8 cellular contexts compared by ENCODE assay signal in the genomic region with DNA sequence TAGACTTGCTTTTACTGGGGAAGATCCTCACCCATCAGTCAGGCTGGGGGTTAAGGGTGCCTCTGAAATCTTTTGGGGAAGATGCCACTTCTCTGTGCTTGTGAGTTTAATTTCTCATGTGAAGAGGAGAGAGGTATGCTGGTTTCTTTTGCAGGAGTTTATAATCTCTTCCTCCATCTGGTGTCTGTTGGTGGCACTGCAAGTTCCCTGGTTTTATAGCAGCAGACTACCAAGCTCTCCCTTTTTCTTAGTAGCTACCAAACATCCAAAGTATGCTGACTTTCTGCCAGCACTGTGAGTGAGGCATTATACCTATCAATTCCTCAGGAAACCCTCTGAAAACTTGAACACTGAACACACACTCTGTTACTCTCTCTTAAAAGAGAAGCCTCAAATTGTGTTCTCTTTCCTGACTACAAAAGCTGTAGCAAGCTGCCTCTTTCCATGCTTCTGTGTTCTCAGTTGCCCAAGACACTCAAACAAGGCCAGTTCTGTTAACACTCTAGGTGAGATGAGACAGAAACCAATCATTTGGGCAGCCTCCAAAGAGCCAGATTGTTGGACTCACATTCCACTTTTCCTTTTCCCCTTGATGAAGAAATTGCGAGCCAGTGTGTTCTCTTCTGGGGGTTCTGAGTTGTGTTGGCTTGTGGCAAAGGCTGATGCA.
A peak's percentile ranks its signal among the peaks of the same experiment; 100 is the strongest.
DNase-seq lines count a peak whose midpoint lies in the region; ATAC-seq and TF ChIP-seq lines count a peak whose summit lies in the region.

No MANE protein-coding gene starts in this region.

- H3K9ac ChIP-seq in H9 (ENCODE audit: extremely low read depth, insufficient read length, low read length): no peak overlapping the region
- H3K9ac ChIP-seq in PC-3 (ENCODE audit: low read length): no peak overlapping the region

- H3K4me1 ChIP-seq in H9 (ENCODE audit: insufficient read depth, low read length) (no peaks in the 10 kb centered on the region), PC-3 (ENCODE audit: insufficient read depth, low read length) (no peaks in the 10 kb centered on the region), iPS DF 6.9 (ENCODE audit: control insufficient read depth, insufficient read depth, low read length) (no peaks in the 10 kb centered on the region)

- no peak overlapping the region for H3K23ac ChIP-seq in H9 (ENCODE audit: insufficient read length, low read depth, low read length)

- no peak overlapping the region for H3K4me3 Mint-ChIP-seq in H9

- no peaks in the 10 kb centered on the region for H3K36me3 Mint-ChIP-seq in H9 (ENCODE audit: insufficient read depth in 1 of 3, low read depth in 3 of 3)
- H3K36me3 Mint-ChIP-seq in activated naive CD4-positive, alpha-beta T cell treated with anti-CD3 and anti-CD28 coated beads, Interleukin-2, amount 50 U/mL, for 72 hours: peaks cover 0 to 4% of the 10 kb centered on the region in 2 donors

- no CpG with 5 or more reads among the region's 1 CpG for WGBS in H9 (ENCODE audit: extremely low coverage, insufficient read length, low lambda C conversion rate)
- no CpG with 5 or more reads among the region's 1 CpG for WGBS in iPS DF 6.9 (ENCODE audit: insufficient coverage, insufficient read length)

- no peaks in the 10 kb centered on the region for H3K27me3 ChIP-seq in H9 (ENCODE audit: insufficient read depth, low read length)
- H3K27me3 ChIP-seq in PC-3 (ENCODE audit: low read length): no peaks in the 10 kb centered on the region
- H3K27me3 ChIP-seq in iPS DF 6.9 (ENCODE audit: control insufficient read depth, insufficient read depth, low read length): no peaks in the 10 kb centered on the region

- TF ChIP-seq CTCF in C4-2B (conservative IDR thresholded peaks at IDR 0.05) (peak; percentile 46), H9 (conservative IDR thresholded peaks at IDR 0.05) (peak; percentile 75), PC-3 (conservative IDR thresholded peaks at IDR 0.05; ENCODE audit: low read depth, low read length) (peak; percentile 71)

- 0 out of 5 replicates have a peak, but pooled peaks cover 0 to 2% of the 10 kb centered on the region in 2 experiments for H3K9me3 Mint-ChIP-seq in H9
- peaks cover 0 to 12% of the 10 kb centered on the region in 2 donors for H3K9me3 Mint-ChIP-seq in activated naive CD4-positive, alpha-beta T cell treated with anti-CD3 and anti-CD28 coated beads, Interleukin-2, amount 50 U/mL, for 72 hours

- no peak overlapping the region for H4K91ac ChIP-seq in H9 (ENCODE audit: insufficient read length, low read depth, low read length)

- intact Hi-C loops in PC-3 (cut with micrococcal nuclease): loop anchor here (1.0 to 5.0 kb wide), 3 partner anchors 91 to 834 kb away; no protein-coding TSS in a partner anchor

- peaks cover 5 to 7% of the 10 kb centered on the region in 2 experiments; a peak in 2 of 4 replicates for H3K4me1 Mint-ChIP-seq in H9

- POLR2A ChIA-PET in PC-3 (lab: Charles Lee; ENCODE audit: unreplicated experiment): interaction anchor here (0.7 kb wide), 1 partner anchor 46 kb away, joined by 4 read pairs; no protein-coding TSS in a partner anchor

- H3K79me1 ChIP-seq in H9 (ENCODE audit: insufficient read depth, low read depth, low read length, poor library complexity, severe bottlenecking): no peaks in the 10 kb centered on the region

- H2BK20ac ChIP-seq in H9 (ENCODE audit: low read depth, low read length, poor library complexity, severe bottlenecking): peak overlapping the region; percentile 3

- H3K4me2 ChIP-seq in H9 (ENCODE audit: insufficient read depth, insufficient read length, low read length) (no peak overlapping the region), PC-3 (ENCODE audit: low read length) (no peak overlapping the region)

- no peak overlapping the region for H3K18ac ChIP-seq in H9 (ENCODE audit: insufficient read length, low read depth, low read length)

- no peak overlapping the region for H3K27ac ChIP-seq in C4-2B
- no peak overlapping the region for H3K27ac ChIP-seq in H9 (ENCODE audit: insufficient read length, low read depth, low read length)
- H3K27ac ChIP-seq in PC-3 (ENCODE audit: low read length): no peak overlapping the region
- H3K27ac ChIP-seq in iPS DF 6.9 (ENCODE audit: low read length): no peak overlapping the region

- no peak overlapping the region for H3K4ac ChIP-seq in H9 (ENCODE audit: low read depth, low read length)

- H2AFZ ChIP-seq in H9 (ENCODE audit: low read length) (peak overlapping the region; percentile 3), PC-3 (ENCODE audit: low read length) (no peak overlapping the region)

- no peak overlapping the region for H3K27ac Mint-ChIP-seq in H9
- no peak overlapping the region for H3K27ac Mint-ChIP-seq in activated naive CD4-positive, alpha-beta T cell treated with anti-CD3 and anti-CD28 coated beads, Interleukin-2, amount 50 U/mL, for 72 hours

- H2AK5ac ChIP-seq in H9 (ENCODE audit: insufficient read length, low read length): no peak overlapping the region

- CTCF ChIA-PET in PC-3 (lab: Charles Lee): interaction anchor here (0.6 to 1.0 kb wide), 5 partner anchors 9 to 92 kb away, joined by 3 to 10 read pairs (median 4); no protein-coding TSS in a partner anchor

- H3K4me3 ChIP-seq in PC-3 (ENCODE audit: low read length): no peak overlapping the region
- no peak overlapping the region for H3K4me3 ChIP-seq in iPS DF 6.9 (ENCODE audit: low read length)

- no peaks in the 10 kb centered on the region for H3K27me3 Mint-ChIP-seq in H9 (ENCODE audit: low read depth)

- H3K23me2 ChIP-seq in H9 (ENCODE audit: insufficient read length, low read depth, low read length, poor library complexity, severe bottlenecking): no peaks in the 10 kb centered on the region

- H2BK12ac ChIP-seq in H9 (ENCODE audit: insufficient read length, low read depth, low read length): no peak overlapping the region

- no TSS peak for BruUV-seq in PC-3 (replicated peaks; lab: Mats Ljungman, UMichigan)

- H2BK120ac ChIP-seq in H9 (ENCODE audit: low read depth, low read length, poor library complexity, severe bottlenecking): no peak overlapping the region

- no peak overlapping the region for H4K5ac ChIP-seq in H9 (ENCODE audit: insufficient read length, low read depth, low read length)

- no peaks in the 10 kb centered on the region for H4K20me1 ChIP-seq in H9 (ENCODE audit: control insufficient read depth, insufficient read depth, insufficient read length)
- H4K20me1 ChIP-seq in PC-3 (ENCODE audit: low read length): no peaks in the 10 kb centered on the region

- H2BK5ac ChIP-seq in H9 (ENCODE audit: insufficient read length, low read length): no peak overlapping the region

- no peak overlapping the region for H4K8ac ChIP-seq in H9 (replicated peaks; ENCODE audit: insufficient read length, low read depth, low read length)

- H3K14ac ChIP-seq in H9 (ENCODE audit: insufficient read depth, low read length): no peak overlapping the region

- no peak overlapping the region for H3T11ph ChIP-seq in H9 (ENCODE audit: low read length)

- no peaks in the 10 kb centered on the region for H3K36me3 ChIP-seq in PC-3 (ENCODE audit: low read depth, low read length)
- H3K36me3 ChIP-seq in iPS DF 6.9 (ENCODE audit: control insufficient read depth, insufficient read depth, low read length): no peaks in the 10 kb centered on the region

- H2BK15ac ChIP-seq in H9 (ENCODE audit: low read depth, low read length): no peak overlapping the region

- no peaks in the 10 kb centered on the region for H3K79me2 ChIP-seq in H9 (ENCODE audit: insufficient read depth, low read length)
- no peaks in the 10 kb centered on the region for H3K79me2 ChIP-seq in PC-3 (ENCODE audit: low read length)

- no peaks in the 10 kb centered on the region for H3K9me2 ChIP-seq in PC-3 (replicated peaks; ENCODE audit: low read length)

- H3F3A ChIP-seq in PC-3 (ENCODE audit: low read length, unreplicated experiment): no peaks in the 10 kb centered on the region

- H3K9me3 ChIP-seq in H9 (ENCODE audit: control insufficient read depth, low read depth, low read length): no peaks in the 10 kb centered on the region
- H3K9me3 ChIP-seq in PC-3 (ENCODE audit: low read length): no peaks in the 10 kb centered on the region
- H3K9me3 ChIP-seq in iPS DF 6.9 (ENCODE audit: control insufficient read depth, insufficient read depth, low read length): no peaks in the 10 kb centered on the region

- no peak overlapping the region for H3K56ac ChIP-seq in H9 (ENCODE audit: insufficient read length, low read depth, low read length)

- ATAC-seq in PC-3 (peak; percentile 86), GM21360 (IDR thresholded peaks at IDR 0.05; ENCODE audit: unreplicated experiment) (no peak)
- ATAC-seq in activated naive CD4-positive, alpha-beta T cell treated with anti-CD3 and anti-CD28 coated beads, Interleukin-2, amount 50 U/mL, for 72 hours: no peak

- DNase-seq in H9 (peak; percentile 64), PC-3 (peak; percentile 53), iPS DF 6.9 (ENCODE audit: low read depth, low spot score) (peak; percentile 20), NK-92 (lab: John Stamatoyannopoulos, UW; ENCODE audit: unreplicated experiment) (no peak)
- DNase-seq in activated naive CD4-positive, alpha-beta T cell treated with anti-CD3 and anti-CD28 coated beads, Interleukin-2, amount 50 U/mL, for 72 hours (ENCODE audit: low spot score in 2 of 2): no peak
- no peak for DNase-seq in activated CD4-positive, alpha-beta T cell treated with anti-CD3 and anti-CD28 coated beads, Interleukin-2, amount 50 U/mL, for 4 hours

Comparison
In these comparisons a context has a peak if more than half of its experiments do, and no peak if none do; other contexts are left out.
1. DNase-seq: peak in H9 (single experiment), PC-3 (single experiment) and iPS DF 6.9 (single experiment); none in NK-92 (single experiment), activated naive CD4-positive, alpha-beta T cell treated with anti-CD3 and anti-CD28 coated beads, Interleukin-2, amount 50 U/mL, for 72 hours (0 of 2) and activated CD4-positive, alpha-beta T cell treated with anti-CD3 and anti-CD28 coated beads, Interleukin-2, amount 50 U/mL, for 4 hours (0 of 2).
2. Peak in every context shown above with its lines, with median percentiles within 50 percentile points of each other: CTCF ChIP-seq.